1 cellular context compared by ENCODE assay signal in the genomic region with DNA sequence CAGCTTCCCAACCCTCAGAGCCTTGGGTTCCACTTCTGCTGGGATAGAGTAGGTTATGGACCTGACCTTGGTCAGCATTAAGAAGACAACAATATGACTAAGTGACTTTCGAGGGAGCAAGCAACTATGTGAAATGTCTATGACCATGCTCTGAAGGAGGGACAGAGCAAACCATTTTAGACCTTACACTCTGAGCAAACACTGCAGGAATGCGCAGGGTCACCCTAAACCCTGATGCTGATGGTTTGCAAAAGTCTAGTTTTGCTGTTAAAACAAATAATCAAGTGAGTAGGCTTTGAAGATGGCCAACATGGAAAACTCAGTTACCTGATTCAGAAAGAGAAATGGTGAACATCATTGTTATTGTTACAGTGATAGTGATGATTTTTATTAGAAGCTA.
TF ChIP-seq lines count a peak whose summit lies in the region.

No MANE protein-coding gene starts in this region.

TF ChIP-seq in HepG2, 621 proteins besides CTCF, POLR2A, EP300 and RAD21 (continued from another document and continues in another):
- TF ChIP-seq, protein P1, sequence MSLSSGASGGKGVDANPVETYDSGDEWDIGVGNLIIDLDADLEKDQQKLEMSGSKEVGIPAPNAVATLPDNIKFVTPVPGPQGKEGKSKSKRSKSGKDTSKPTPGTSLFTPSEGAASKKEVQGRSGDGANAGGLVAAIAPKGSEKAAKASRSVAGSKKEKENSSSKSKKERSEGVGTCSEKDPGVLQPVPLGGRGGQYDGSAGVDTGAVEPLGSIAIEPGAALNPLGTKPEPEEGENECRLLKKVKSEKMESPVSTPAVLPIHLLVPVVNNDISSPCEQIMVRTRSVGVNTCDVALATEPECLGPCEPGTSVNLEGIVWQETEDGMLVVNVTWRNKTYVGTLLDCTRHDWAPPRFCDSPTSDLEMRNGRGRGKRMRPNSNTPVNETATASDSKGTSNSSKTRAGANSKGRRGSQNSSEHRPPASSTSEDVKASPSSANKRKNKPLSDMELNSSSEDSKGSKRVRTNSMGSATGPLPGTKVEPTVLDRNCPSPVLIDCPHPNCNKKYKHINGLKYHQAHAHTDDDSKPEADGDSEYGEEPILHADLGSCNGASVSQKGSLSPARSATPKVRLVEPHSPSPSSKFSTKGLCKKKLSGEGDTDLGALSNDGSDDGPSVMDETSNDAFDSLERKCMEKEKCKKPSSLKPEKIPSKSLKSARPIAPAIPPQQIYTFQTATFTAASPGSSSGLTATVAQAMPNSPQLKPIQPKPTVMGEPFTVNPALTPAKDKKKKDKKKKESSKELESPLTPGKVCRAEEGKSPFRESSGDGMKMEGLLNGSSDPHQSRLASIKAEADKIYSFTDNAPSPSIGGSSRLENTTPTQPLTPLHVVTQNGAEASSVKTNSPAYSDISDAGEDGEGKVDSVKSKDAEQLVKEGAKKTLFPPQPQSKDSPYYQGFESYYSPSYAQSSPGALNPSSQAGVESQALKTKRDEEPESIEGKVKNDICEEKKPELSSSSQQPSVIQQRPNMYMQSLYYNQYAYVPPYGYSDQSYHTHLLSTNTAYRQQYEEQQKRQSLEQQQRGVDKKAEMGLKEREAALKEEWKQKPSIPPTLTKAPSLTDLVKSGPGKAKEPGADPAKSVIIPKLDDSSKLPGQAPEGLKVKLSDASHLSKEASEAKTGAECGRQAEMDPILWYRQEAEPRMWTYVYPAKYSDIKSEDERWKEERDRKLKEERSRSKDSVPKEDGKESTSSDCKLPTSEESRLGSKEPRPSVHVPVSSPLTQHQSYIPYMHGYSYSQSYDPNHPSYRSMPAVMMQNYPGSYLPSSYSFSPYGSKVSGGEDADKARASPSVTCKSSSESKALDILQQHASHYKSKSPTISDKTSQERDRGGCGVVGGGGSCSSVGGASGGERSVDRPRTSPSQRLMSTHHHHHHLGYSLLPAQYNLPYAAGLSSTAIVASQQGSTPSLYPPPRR (CRISPR knock-in tag; IDR thresholded peaks at IDR 0.05; ENCODE audit: borderline replicate concordance) = peak; percentile 66; the same call in 1 of the 2 replicates
- TF ChIP-seq ZNF589 (CRISPR knock-in tag; conservative IDR thresholded peaks at IDR 0.05) = no peak
- TF ChIP-seq PLRG1 (conservative IDR thresholded peaks at IDR 0.05) = no peak
- no peak for TF ChIP-seq ZNF563 (CRISPR knock-in tag; IDR thresholded peaks at IDR 0.05)
- TF ChIP-seq, protein P2, sequence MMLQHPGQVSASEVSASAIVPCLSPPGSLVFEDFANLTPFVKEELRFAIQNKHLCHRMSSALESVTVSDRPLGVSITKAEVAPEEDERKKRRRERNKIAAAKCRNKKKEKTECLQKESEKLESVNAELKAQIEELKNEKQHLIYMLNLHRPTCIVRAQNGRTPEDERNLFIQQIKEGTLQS (CRISPR knock-in tag; IDR thresholded peaks at IDR 0.05) = 0 out of 2 replicates have a peak, but pooled peaks have one; percentile 38
- no peak for TF ChIP-seq REPIN1 (CRISPR knock-in tag; IDR thresholded peaks at IDR 0.05; ENCODE audit: borderline replicate concordance, low read depth)
- TF ChIP-seq, protein P3, sequence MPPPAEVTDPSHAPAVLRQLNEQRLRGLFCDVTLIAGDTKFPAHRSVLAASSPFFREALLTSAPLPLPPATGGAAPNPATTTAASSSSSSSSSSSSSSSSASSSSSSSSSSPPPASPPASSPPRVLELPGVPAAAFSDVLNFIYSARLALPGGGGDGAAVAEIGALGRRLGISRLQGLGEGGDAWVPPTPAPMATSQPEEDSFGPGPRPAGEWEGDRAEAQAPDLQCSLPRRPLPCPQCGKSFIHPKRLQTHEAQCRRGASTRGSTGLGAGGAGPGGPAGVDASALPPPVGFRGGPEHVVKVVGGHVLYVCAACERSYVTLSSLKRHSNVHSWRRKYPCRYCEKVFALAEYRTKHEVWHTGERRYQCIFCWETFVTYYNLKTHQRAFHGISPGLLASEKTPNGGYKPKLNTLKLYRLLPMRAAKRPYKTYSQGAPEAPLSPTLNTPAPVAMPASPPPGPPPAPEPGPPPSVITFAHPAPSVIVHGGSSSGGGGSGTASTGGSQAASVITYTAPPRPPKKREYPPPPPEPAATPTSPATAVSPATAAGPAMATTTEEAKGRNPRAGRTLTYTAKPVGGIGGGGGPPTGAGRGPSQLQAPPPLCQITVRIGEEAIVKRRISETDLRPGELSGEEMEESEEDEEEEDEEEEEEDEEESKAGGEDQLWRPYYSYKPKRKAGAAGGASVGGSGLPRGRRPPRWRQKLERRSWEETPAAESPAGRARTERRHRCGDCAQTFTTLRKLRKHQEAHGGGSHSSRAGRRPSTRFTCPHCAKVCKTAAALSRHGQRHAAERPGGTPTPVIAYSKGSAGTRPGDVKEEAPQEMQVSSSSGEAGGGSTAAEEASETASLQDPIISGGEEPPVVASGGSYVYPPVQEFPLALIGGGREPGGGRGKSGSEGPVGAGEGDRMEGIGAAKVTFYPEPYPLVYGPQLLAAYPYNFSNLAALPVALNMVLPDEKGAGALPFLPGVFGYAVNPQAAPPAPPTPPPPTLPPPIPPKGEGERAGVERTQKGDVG (CRISPR knock-in tag; IDR thresholded peaks at IDR 0.05; ENCODE audit: borderline replicate concordance) = no peak
- TF ChIP-seq ZNF292 (CRISPR knock-in tag; IDR thresholded peaks at IDR 0.05; ENCODE audit: borderline replicate concordance, low read depth) = no peak
- no peak for TF ChIP-seq ZNF737 (CRISPR knock-in tag; IDR thresholded peaks at IDR 0.05; ENCODE audit: borderline replicate concordance)
- TF ChIP-seq, protein P4, sequence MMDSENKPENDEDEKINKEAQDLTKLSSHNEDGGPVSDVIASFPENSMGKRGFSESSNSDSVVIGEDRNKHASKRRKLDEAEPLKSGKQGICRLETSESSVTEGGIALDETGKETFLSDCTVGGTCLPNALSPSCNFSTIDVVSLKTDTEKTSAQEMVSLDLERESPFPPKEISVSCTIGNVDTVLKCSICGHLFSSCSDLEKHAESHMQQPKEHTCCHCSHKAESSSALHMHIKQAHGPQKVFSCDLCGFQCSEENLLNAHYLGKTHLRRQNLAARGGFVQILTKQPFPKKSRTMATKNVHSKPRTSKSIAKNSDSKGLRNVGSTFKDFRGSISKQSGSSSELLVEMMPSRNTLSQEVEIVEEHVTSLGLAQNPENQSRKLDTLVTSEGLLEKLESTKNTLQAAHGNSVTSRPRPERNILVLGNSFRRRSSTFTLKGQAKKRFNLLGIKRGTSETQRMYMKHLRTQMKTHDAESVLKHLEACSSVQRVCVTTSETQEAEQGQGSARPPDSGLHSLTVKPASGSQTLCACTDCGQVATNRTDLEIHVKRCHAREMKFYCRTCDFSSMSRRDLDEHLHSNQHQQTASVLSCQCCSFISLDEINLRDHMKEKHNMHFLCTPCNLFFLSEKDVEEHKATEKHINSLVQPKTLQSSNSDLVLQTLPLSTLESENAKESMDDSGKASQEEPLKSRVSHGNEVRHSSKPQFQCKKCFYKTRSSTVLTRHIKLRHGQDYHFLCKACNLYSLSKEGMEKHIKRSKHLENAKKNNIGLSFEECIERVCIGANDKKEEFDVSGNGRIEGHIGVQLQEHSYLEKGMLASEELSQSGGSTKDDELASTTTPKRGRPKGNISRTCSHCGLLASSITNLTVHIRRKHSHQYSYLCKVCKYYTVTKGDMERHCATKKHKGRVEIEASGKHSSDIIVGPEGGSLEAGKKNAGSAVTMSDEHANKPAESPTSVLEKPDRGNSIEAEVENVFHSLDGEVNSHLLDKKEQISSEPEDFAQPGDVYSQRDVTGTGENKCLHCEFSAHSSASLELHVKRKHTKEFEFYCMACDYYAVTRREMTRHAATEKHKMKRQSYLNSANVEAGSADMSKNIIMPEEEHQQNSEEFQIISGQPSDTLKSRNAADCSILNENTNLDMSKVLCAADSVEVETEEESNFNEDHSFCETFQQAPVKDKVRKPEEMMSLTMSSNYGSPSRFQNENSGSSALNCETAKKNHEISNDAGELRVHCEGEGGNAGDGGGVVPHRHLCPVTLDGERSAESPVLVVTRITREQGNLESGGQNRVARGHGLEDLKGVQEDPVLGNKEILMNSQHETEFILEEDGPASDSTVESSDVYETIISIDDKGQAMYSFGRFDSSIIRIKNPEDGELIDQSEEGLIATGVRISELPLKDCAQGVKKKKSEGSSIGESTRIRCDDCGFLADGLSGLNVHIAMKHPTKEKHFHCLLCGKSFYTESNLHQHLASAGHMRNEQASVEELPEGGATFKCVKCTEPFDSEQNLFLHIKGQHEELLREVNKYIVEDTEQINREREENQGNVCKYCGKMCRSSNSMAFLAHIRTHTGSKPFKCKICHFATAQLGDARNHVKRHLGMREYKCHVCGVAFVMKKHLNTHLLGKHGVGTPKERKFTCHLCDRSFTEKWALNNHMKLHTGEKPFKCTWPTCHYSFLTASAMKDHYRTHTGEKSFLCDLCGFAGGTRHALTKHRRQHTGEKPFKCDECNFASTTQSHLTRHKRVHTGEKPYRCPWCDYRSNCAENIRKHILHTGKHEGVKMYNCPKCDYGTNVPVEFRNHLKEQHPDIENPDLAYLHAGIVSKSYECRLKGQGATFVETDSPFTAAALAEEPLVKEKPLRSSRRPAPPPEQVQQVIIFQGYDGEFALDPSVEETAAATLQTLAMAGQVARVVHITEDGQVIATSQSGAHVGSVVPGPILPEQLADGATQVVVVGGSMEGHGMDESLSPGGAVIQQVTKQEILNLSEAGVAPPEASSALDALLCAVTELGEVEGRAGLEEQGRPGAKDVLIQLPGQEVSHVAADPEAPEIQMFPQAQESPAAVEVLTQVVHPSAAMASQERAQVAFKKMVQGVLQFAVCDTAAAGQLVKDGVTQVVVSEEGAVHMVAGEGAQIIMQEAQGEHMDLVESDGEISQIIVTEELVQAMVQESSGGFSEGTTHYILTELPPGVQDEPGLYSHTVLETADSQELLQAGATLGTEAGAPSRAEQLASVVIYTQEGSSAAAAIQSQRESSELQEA (CRISPR knock-in tag; IDR thresholded peaks at IDR 0.05; ENCODE audit: not compliant biosample characterization) = no peak
- no peak for TF ChIP-seq HNRNPH1 (optimal IDR thresholded peaks at IDR 0.05; ENCODE audit: low read depth, low read length)
- TF ChIP-seq ZNF572 (CRISPR knock-in tag; IDR thresholded peaks at IDR 0.05) = no peak
- TF ChIP-seq DPF2 (CRISPR knock-in tag; IDR thresholded peaks at IDR 0.05; ENCODE audit: borderline replicate concordance, low read depth) = peak; percentile 49; the same call in 1 of the 2 replicates
- TF ChIP-seq KAT7 (CRISPR knock-in tag; IDR thresholded peaks at IDR 0.05; ENCODE audit: borderline replicate concordance) = no peak
- TF ChIP-seq, protein P5, sequence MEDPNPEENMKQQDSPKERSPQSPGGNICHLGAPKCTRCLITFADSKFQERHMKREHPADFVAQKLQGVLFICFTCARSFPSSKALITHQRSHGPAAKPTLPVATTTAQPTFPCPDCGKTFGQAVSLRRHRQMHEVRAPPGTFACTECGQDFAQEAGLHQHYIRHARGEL (CRISPR knock-in tag; IDR thresholded peaks at IDR 0.05) = no peak
- no peak for TF ChIP-seq ZNF501 (CRISPR knock-in tag; IDR thresholded peaks at IDR 0.05)
- no peak for TF ChIP-seq KDM2A (CRISPR knock-in tag; IDR thresholded peaks at IDR 0.05; ENCODE audit: borderline replicate concordance, low read depth)
- TF ChIP-seq, protein P6, sequence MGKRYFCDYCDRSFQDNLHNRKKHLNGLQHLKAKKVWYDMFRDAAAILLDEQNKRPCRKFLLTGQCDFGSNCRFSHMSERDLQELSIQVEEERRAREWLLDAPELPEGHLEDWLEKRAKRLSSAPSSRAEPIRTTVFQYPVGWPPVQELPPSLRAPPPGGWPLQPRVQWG (CRISPR knock-in tag; IDR thresholded peaks at IDR 0.05; ENCODE audit: borderline replicate concordance, low read depth) = no peak
- no peak for TF ChIP-seq HOXA5 (CRISPR knock-in tag; IDR thresholded peaks at IDR 0.05)
- TF ChIP-seq TEAD3 (CRISPR knock-in tag; optimal IDR thresholded peaks at IDR 0.05; ENCODE audit: borderline replicate concordance) = peak; percentile 99
- peak; percentile 95 for TF ChIP-seq BCL6 (CRISPR knock-in tag; IDR thresholded peaks at IDR 0.05)
- TF ChIP-seq ZNF337 (CRISPR knock-in tag; IDR thresholded peaks at IDR 0.05; ENCODE audit: borderline replicate concordance, low read depth) = no peak
- no peak for TF ChIP-seq ZNF619 (CRISPR knock-in tag; IDR thresholded peaks at IDR 0.05)
- no peak for TF ChIP-seq ZNF460 (CRISPR knock-in tag; IDR thresholded peaks at IDR 0.05; ENCODE audit: borderline replicate concordance)
- TF ChIP-seq, protein P7, sequence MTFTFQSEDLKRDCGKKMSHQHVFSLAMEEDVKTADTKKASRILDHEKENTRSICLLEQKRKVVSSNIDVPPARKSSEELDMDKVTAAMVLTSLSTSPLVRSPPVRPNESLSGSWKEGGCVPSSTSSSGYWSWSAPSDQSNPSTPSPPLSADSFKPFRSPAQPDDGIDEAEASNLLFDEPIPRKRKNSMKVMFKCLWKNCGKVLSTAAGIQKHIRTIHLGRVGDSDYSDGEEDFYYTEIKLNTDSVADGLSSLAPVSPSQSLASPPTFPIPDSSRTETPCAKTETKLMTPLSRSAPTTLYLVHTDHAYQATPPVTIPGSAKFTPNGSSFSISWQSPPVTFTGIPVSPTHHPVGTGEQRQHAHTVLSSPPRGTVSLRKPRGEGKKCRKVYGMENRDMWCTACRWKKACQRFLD (CRISPR knock-in tag; IDR thresholded peaks at IDR 0.05; ENCODE audit: borderline replicate concordance) = 0 out of 2 replicates have a peak, but pooled peaks have one; percentile 45
- TF ChIP-seq FOXP1 (IDR thresholded peaks at IDR 0.05) = no peak
- TF ChIP-seq FOXP1 (CRISPR knock-in tag; IDR thresholded peaks at IDR 0.05) = peak; percentile 78; the same call in 1 of the 2 replicates
- TF ChIP-seq HHEX (CRISPR knock-in tag; IDR thresholded peaks at IDR 0.05) = no peak
- no peak for TF ChIP-seq SIN3B (IDR thresholded peaks at IDR 0.05; ENCODE audit: low read length)
- no peak for TF ChIP-seq ZNF768 (CRISPR knock-in tag; IDR thresholded peaks at IDR 0.05)
- TF ChIP-seq ZNF766 (CRISPR knock-in tag; IDR thresholded peaks at IDR 0.05; ENCODE audit: borderline replicate concordance) = no peak
- TF ChIP-seq, protein P8, sequence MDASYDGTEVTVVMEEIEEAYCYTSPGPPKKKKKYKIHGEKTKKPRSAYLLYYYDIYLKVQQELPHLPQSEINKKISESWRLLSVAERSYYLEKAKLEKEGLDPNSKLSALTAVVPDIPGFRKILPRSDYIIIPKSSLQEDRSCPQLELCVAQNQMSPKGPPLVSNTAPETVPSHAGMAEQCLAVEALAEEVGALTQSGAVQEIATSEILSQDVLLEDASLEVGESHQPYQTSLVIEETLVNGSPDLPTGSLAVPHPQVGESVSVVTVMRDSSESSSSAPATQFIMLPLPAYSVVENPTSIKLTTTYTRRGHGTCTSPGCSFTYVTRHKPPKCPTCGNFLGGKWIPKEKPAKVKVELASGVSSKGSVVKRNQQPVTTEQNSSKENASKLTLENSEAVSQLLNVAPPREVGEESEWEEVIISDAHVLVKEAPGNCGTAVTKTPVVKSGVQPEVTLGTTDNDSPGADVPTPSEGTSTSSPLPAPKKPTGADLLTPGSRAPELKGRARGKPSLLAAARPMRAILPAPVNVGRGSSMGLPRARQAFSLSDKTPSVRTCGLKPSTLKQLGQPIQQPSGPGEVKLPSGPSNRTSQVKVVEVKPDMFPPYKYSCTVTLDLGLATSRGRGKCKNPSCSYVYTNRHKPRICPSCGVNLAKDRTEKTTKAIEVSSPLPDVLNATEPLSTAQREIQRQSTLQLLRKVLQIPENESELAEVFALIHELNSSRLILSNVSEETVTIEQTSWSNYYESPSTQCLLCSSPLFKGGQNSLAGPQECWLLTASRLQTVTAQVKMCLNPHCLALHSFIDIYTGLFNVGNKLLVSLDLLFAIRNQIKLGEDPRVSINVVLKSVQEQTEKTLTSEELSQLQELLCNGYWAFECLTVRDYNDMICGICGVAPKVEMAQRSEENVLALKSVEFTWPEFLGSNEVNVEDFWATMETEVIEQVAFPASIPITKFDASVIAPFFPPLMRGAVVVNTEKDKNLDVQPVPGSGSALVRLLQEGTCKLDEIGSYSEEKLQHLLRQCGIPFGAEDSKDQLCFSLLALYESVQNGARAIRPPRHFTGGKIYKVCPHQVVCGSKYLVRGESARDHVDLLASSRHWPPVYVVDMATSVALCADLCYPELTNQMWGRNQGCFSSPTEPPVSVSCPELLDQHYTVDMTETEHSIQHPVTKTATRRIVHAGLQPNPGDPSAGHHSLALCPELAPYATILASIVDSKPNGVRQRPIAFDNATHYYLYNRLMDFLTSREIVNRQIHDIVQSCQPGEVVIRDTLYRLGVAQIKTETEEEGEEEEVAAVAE (CRISPR knock-in tag; IDR thresholded peaks at IDR 0.05; ENCODE audit: borderline replicate concordance) = 0 out of 2 replicates have a peak, but pooled peaks have one; percentile 26
